24 cellular contexts compared by ENCODE assay signal in genomic region chr1:227002531-227003049, GRCh38.
"Had no signal": no experiment of that assay in that cellular context is flagged by ENCODE, and none has a peak within 500 bp of the region (broad histone marks: within the 10 kb centered on the region; RNA-seq: fewer than 3 reads in every experiment).

No MANE protein-coding gene starts in this region.

- H3K9me3 ChIP-seq: left ventricle myocardium inferior, sigmoid colon, testis, vagina had no signal

- H3K4me3 ChIP-seq: hepatocyte, left ventricle myocardium inferior, neural progenitor cell, sigmoid colon, smooth muscle cell, testis, vagina had no signal

- H3K27ac ChIP-seq: hepatocyte, left ventricle myocardium inferior, neural progenitor cell, sigmoid colon, testis, vagina, WERI-Rb-1 had no signal

- H3K4me1 ChIP-seq: neural progenitor cell, testis, vagina had no signal

- ATAC-seq: activated CD8-positive, alpha-beta memory T cell treated with anti-CD3 and anti-CD28 coated beads, Interleukin-2, amount 10 ng/mL, durations not matched to agents 7 days and 5 days; activated CD8-positive, alpha-beta T cell treated with anti-CD3 and anti-CD28 coated beads for 36 hours; naive thymus-derived CD8-positive, alpha-beta T cell had no signal

- DNase-seq: activated CD4-positive, alpha-beta T cell treated with anti-CD3 and anti-CD28 coated beads, Interleukin-2, amount 10 ng/mL, durations not matched to agents 7 days and 5 days; activated CD4-positive, CD25-positive, alpha-beta regulatory T cell treated with anti-CD3 and anti-CD28 coated beads, Interleukin-2, amount 50 U/mL, for 72 hours; activated CD8-positive, alpha-beta memory T cell treated with anti-CD3 and anti-CD28 coated beads, Interleukin-2, amount 10 ng/mL, durations not matched to agents 7 days and 5 days; activated CD8-positive, alpha-beta T cell treated with anti-CD3 and anti-CD28 coated beads for 36 hours; activated T-cell treated with anti-CD3 and anti-CD28 coated beads for 4 hours; aorta; caudate nucleus; effector CD4-positive, alpha-beta T cell; immature natural killer cell; left ventricle myocardium inferior; mammary epithelial cell; naive thymus-derived CD8-positive, alpha-beta T cell; posterior cingulate gyrus; sigmoid colon; stimulated activated CD4-positive, alpha-beta T cell treated with anti-CD3 and anti-CD28 coated beads, Interleukin-2, amount 100 ng/mL, for 48 hours; stimulated activated CD8-positive, alpha-beta memory T cell treated with anti-CD3 and anti-CD28 coated beads, Interleukin-4, amount 100 ng/mL, for 48 hours; stimulated activated naive CD4-positive, alpha-beta T cell; testis; trophoblast cell; WERI-Rb-1 had no signal

- H3K36me3 ChIP-seq: neural progenitor cell, vagina, WERI-Rb-1 had no signal

- H3K27me3 ChIP-seq: hepatocyte, neural progenitor cell, sigmoid colon, testis, vagina had no signal
